Comparison of ENCODE assay signal across 18 cellular contexts in genomic region chr7:72072901-72073300, GRCh38.
DNase-seq lines count a peak whose midpoint lies in the region; ATAC-seq and TF ChIP-seq lines count a peak whose summit lies in the region.
"Had no signal": no experiment of that assay in that cellular context is flagged by ENCODE, and none has a peak within 500 bp of the region (broad histone marks: within the 10 kb centered on the region; RNA-seq: fewer than 3 reads in every experiment).

No MANE protein-coding gene starts in this region.

- H3F3A ChIP-seq in Loucy (ENCODE audit: low read depth) (no peaks in the 10 kb centered on the region), neural cell (ENCODE audit: insufficient read depth, low read length, poor library complexity, severe bottlenecking) (no peaks in the 10 kb centered on the region)

- H3K27ac ChIP-seq in DND-41 (ENCODE audit: low read length) (peak overlapping the region; percentile 0; the same call in 1 of the 2 replicates), neural cell (ENCODE audit: low read length) (no peak overlapping the region)
- H3K27ac ChIP-seq: 22Rv1; A549; BLaER1 treated with 17β-estradiol and CSF1 and Interleukin-3, amounts not matched to agents 10 nM and 100 nM; C4-2B had no signal

- no peaks in the 10 kb centered on the region for H3K79me2 ChIP-seq in DND-41 (ENCODE audit: insufficient read depth, low read length)
- no peaks in the 10 kb centered on the region for H3K79me2 ChIP-seq in Loucy (ENCODE audit: insufficient read depth, low read length)
- no peaks in the 10 kb centered on the region for H3K79me2 ChIP-seq in neural cell (replicated peaks; ENCODE audit: insufficient read depth, low read length)

- no peak for TF ChIP-seq CTCF in DND-41 (IDR thresholded peaks at IDR 0.05; ENCODE audit: borderline replicate concordance, extremely low read depth, low read length, poor library complexity, severe bottlenecking)
- TF ChIP-seq CTCF in Loucy (conservative IDR thresholded peaks at IDR 0.05; ENCODE audit: low read length): no peak
- no peak for TF ChIP-seq CTCF in neural cell (IDR thresholded peaks at IDR 0.05; ENCODE audit: poor library complexity, severe bottlenecking)

- no peak overlapping the region for H3K4me2 ChIP-seq in DND-41 (ENCODE audit: insufficient read depth, low read length)
- H3K4me2 ChIP-seq in Loucy (ENCODE audit: low read depth, low read length, poor library complexity, severe bottlenecking): peak overlapping the region; percentile 2
- no peak overlapping the region for H3K4me2 ChIP-seq in neural cell (ENCODE audit: low read length)
- H3K4me2 ChIP-seq: A549 had no signal

- TF ChIP-seq EP300 in neural cell (conservative IDR thresholded peaks at IDR 0.05; ENCODE audit: poor library complexity, severe bottlenecking): peak; percentile 99

- no peak overlapping the region for H3K4me3 ChIP-seq in DND-41 (ENCODE audit: low read depth in 1 of 2, low read length in 2 of 2)
- no peak overlapping the region for H3K4me3 ChIP-seq in Loucy (ENCODE audit: low read length, poor library complexity, severe bottlenecking)
- no peak overlapping the region for H3K4me3 ChIP-seq in neural cell (ENCODE audit: low read length)
- H3K4me3 ChIP-seq: A549; BLaER1 treated with 17β-estradiol and CSF1 and Interleukin-3, amounts not matched to agents 10 nM and 100 nM; GM12878 had no signal

- peaks cover 13% of the 10 kb centered on the region for H3K4me1 ChIP-seq in DND-41 (ENCODE audit: insufficient read depth, low read length)
- no peaks in the 10 kb centered on the region for H3K4me1 ChIP-seq in Loucy (ENCODE audit: insufficient read depth, low read length, poor library complexity, severe bottlenecking)
- H3K4me1 ChIP-seq: A549, Caco-2 had no signal

- H2AFZ ChIP-seq in DND-41 (ENCODE audit: low read depth, low read length) (0 out of 2 replicates have a peak overlapping the region, but pooled peaks have one; percentile 40), Loucy (ENCODE audit: low read length) (no peak overlapping the region), neural cell (ENCODE audit: low read depth, low read length) (no peak overlapping the region)

- no peak overlapping the region for H3K9ac ChIP-seq in DND-41 (ENCODE audit: low read depth, low read length)
- H3K9ac ChIP-seq in Loucy (ENCODE audit: low read depth, low read length, poor library complexity, severe bottlenecking): no peak overlapping the region
- no peak overlapping the region for H3K9ac ChIP-seq in neural cell (ENCODE audit: low read length)
- H3K9ac ChIP-seq: BLaER1 treated with 17β-estradiol and CSF1 and Interleukin-3, amounts not matched to agents 10 nM and 100 nM had no signal

- no peak for DNase-seq in DND-41
- DNase-seq in NCI-H128 (lab: John Stamatoyannopoulos, UW; ENCODE audit: unreplicated experiment): no peak
- DNase-seq: AML-193; Caco-2; Calu3; CD4-positive, alpha-beta T cell; CD8-positive, alpha-beta T cell; DMS79 treated with DMSO at 0.1 percent for 48 hours; EL; GDM1 had no signal

- H3K27me3 ChIP-seq in DND-41 (ENCODE audit: insufficient read depth, low read length, poor library complexity): no peaks in the 10 kb centered on the region
- H3K27me3 ChIP-seq in Loucy (ENCODE audit: insufficient read depth, low read length, poor library complexity, severe bottlenecking): no peaks in the 10 kb centered on the region
- no peaks in the 10 kb centered on the region for H3K27me3 ChIP-seq in neural cell (ENCODE audit: insufficient read depth, low read depth, low read length)
- H3K27me3 ChIP-seq: BLaER1 treated with 17β-estradiol and CSF1 and Interleukin-3, amounts not matched to agents 10 nM and 100 nM had no signal

- H4K20me1 ChIP-seq in DND-41 (ENCODE audit: insufficient read depth, low read length) (no peaks in the 10 kb centered on the region), Loucy (ENCODE audit: insufficient read depth, low read length, poor library complexity, severe bottlenecking) (no peaks in the 10 kb centered on the region), neural cell (ENCODE audit: insufficient read depth) (no peaks in the 10 kb centered on the region)
- H4K20me1 ChIP-seq: BLaER1 treated with 17β-estradiol and CSF1 and Interleukin-3, amounts not matched to agents 10 nM and 100 nM had no signal

- ATAC-seq in DND-41 (ENCODE audit: insufficient read depth, low read depth) (no peak), GM21619 (IDR thresholded peaks at IDR 0.05; ENCODE audit: unreplicated experiment) (no peak)
- ATAC-seq: A549; CD8-positive, alpha-beta T cell; GM12878 had no signal

- H3K36me3 ChIP-seq in DND-41 (ENCODE audit: insufficient read depth, low read length) (no peaks in the 10 kb centered on the region), Loucy (ENCODE audit: insufficient read depth, low read length) (no peaks in the 10 kb centered on the region), neural cell (ENCODE audit: insufficient read depth, low read length) (no peaks in the 10 kb centered on the region)
- H3K36me3 ChIP-seq: BLaER1 treated with 17β-estradiol and CSF1 and Interleukin-3, amounts not matched to agents 10 nM and 100 nM had no signal

- H3K9me3 ChIP-seq in DND-41 (ENCODE audit: insufficient read depth, low read length, severe bottlenecking) (peaks cover 14% of the 10 kb centered on the region), Loucy (ENCODE audit: insufficient read depth, low read depth, low read length) (peaks cover 3% of the 10 kb centered on the region; the same call in 1 of the 2 replicates), neural cell (ENCODE audit: low read length) (peaks cover 6% of the 10 kb centered on the region)
- H3K9me3 ChIP-seq: A549, Caco-2 had no signal

- TF ChIP-seq RAD21 in neural cell (conservative IDR thresholded peaks at IDR 0.05): no peak

- H3K9me2 ChIP-seq in Loucy (replicated peaks; ENCODE audit: low read depth, low read length) (no peaks in the 10 kb centered on the region), neural cell (ENCODE audit: insufficient read depth, low read length) (no peaks in the 10 kb centered on the region)

TF ChIP-seq in neural cell, 6 proteins besides CTCF, POLR2A, EP300 and RAD21:
- TF ChIP-seq REST (IDR thresholded peaks at IDR 0.05; ENCODE audit: borderline replicate concordance) (peak; percentile 48), EZH2 (IDR thresholded peaks at IDR 0.05; ENCODE audit: borderline replicate concordance, insufficient read depth, low read length, poor library complexity, severe bottlenecking) (no peak), TAF1 (IDR thresholded peaks at IDR 0.05; ENCODE audit: low read depth) (no peak), MXI1 (conservative IDR thresholded peaks at IDR 0.05; ENCODE audit: poor library complexity, severe bottlenecking) (no peak), POLR2AphosphoS5 (IDR thresholded peaks at IDR 0.05) (peak; percentile 91), SMC3 (conservative IDR thresholded peaks at IDR 0.05; ENCODE audit: poor library complexity) (no peak)
